12 cellular contexts compared by ENCODE assay signal in genomic region chr7:39633563-39634550, GRCh38. TPM values are rescaled to one million over a fixed set of nuclear protein-coding genes. Genes with fewer than 3 reads are reported as not detected.
DNase-seq lines count a peak whose midpoint lies in the region; ATAC-seq and TF ChIP-seq lines count a peak whose summit lies in the region.
"Had no signal": no experiment of that assay in that cellular context is flagged by ENCODE, and none has a peak within 500 bp of the region (broad histone marks: within the 10 kb centered on the region; RNA-seq: fewer than 3 reads in every experiment).

No MANE protein-coding gene starts in this region.

- H3K4me3 Mint-ChIP-seq in activated naive CD8-positive, alpha-beta T cell treated with anti-CD3 and anti-CD28 coated beads for 36 hours: peak overlapping the region; percentile 40
- H3K4me3 Mint-ChIP-seq in stimulated activated memory B cell treated with anti-CD40 and anti-IgM and Interleukin-4, amounts not matched to agents 10 μg/mL and 1 μg/mL and 100 μg/mL, for 72 hours: no peak overlapping the region

- H3K4me3 ChIP-seq in brain microvascular endothelial cell (ENCODE audit: low read depth, low read length): no peak overlapping the region
- H3K4me3 ChIP-seq: right atrium auricular region had no signal

- H3K27ac Mint-ChIP-seq in activated naive CD8-positive, alpha-beta T cell treated with anti-CD3 and anti-CD28 coated beads for 36 hours: peak overlapping the region; percentile 92
- peak overlapping the region; percentile 18 for H3K27ac Mint-ChIP-seq in stimulated activated memory B cell treated with anti-CD40 and anti-IgM and Interleukin-4, amounts not matched to agents 10 μg/mL and 1 μg/mL and 100 μg/mL, for 72 hours

- H3K9me3 Mint-ChIP-seq in activated naive CD8-positive, alpha-beta T cell treated with anti-CD3 and anti-CD28 coated beads for 36 hours: peaks cover 7% of the 10 kb centered on the region
- H3K9me3 Mint-ChIP-seq in stimulated activated memory B cell treated with anti-CD40 and anti-IgM and Interleukin-4, amounts not matched to agents 10 μg/mL and 1 μg/mL and 100 μg/mL, for 72 hours: no peaks in the 10 kb centered on the region

- H3K27me3 Mint-ChIP-seq in activated naive CD8-positive, alpha-beta T cell treated with anti-CD3 and anti-CD28 coated beads for 36 hours: no peaks in the 10 kb centered on the region
- H3K27me3 Mint-ChIP-seq in stimulated activated memory B cell treated with anti-CD40 and anti-IgM and Interleukin-4, amounts not matched to agents 10 μg/mL and 1 μg/mL and 100 μg/mL, for 72 hours: no peaks in the 10 kb centered on the region

- no peak overlapping the region for H3K27ac ChIP-seq in brain microvascular endothelial cell
- H3K27ac ChIP-seq: C4-2B, right atrium auricular region had no signal

- no peak for TF ChIP-seq CTCF in brain microvascular endothelial cell (IDR thresholded peaks at IDR 0.05; ENCODE audit: low read depth, low read length, missing control alignments)

- peak; percentile 70 for ATAC-seq in HG03378 (IDR thresholded peaks at IDR 0.05; ENCODE audit: unreplicated experiment)
- no peak for ATAC-seq in stimulated activated memory B cell treated with anti-CD40 and anti-IgM and Interleukin-4, amounts not matched to agents 10 μg/mL and 1 μg/mL and 100 μg/mL, for 72 hours
- ATAC-seq in GM19328 (IDR thresholded peaks at IDR 0.05; ENCODE audit: unreplicated experiment): no peak
- ATAC-seq: Right ventricle myocardium inferior had no signal

- H3K36me3 Mint-ChIP-seq in activated naive CD8-positive, alpha-beta T cell treated with anti-CD3 and anti-CD28 coated beads for 36 hours: peaks cover 83% of the 10 kb centered on the region
- H3K36me3 Mint-ChIP-seq in stimulated activated memory B cell treated with anti-CD40 and anti-IgM and Interleukin-4, amounts not matched to agents 10 μg/mL and 1 μg/mL and 100 μg/mL, for 72 hours: peaks cover 66% of the 10 kb centered on the region

- H3K4me1 Mint-ChIP-seq in activated naive CD8-positive, alpha-beta T cell treated with anti-CD3 and anti-CD28 coated beads for 36 hours: peaks cover 75% of the 10 kb centered on the region
- H3K4me1 Mint-ChIP-seq in stimulated activated memory B cell treated with anti-CD40 and anti-IgM and Interleukin-4, amounts not matched to agents 10 μg/mL and 1 μg/mL and 100 μg/mL, for 72 hours: peaks cover 56% of the 10 kb centered on the region

- peak; percentile 12 for DNase-seq in stimulated activated CD8-positive, alpha-beta memory T cell treated with anti-CD3 and anti-CD28 coated beads, Interleukin-12 subunit alpha, Interleukin-12 subunit beta, amount 100 ng/mL, for 1 hour (ENCODE audit: low read depth)
- no peak for DNase-seq in stimulated activated CD8-positive, alpha-beta memory T cell treated with anti-CD3 and anti-CD28 coated beads, Interleukin-4, amount 100 ng/mL, for 48 hours
- peak; percentile 18 for DNase-seq in activated naive CD8-positive, alpha-beta T cell treated with anti-CD3 and anti-CD28 coated beads for 36 hours
- DNase-seq in COLO668 (lab: John Stamatoyannopoulos, UW; ENCODE audit: unreplicated experiment) (no peak), brain microvascular endothelial cell (no peak)
- DNase-seq: NCI-H1694 treated with DMSO at 0.1 percent for 48 hours had no signal

- in situ Hi-C loops in brain microvascular endothelial cell (cut with HindIII; ENCODE audit: low pct_ligation_motif_present, low sequenced_read_pairs): no loop called here

- no peaks in the 10 kb centered on the region for H3K27me3 ChIP-seq in brain microvascular endothelial cell (replicated peaks)
- H3K27me3 ChIP-seq: right atrium auricular region had no signal

- H3K36me3 ChIP-seq in brain microvascular endothelial cell (replicated peaks): peaks cover 10% of the 10 kb centered on the region

RNA-seq across cellular contexts. Expression of gene RALA, which starts 10.5 kb away (rescaled TPM):
- total RNA-seq in activated naive CD8-positive, alpha-beta T cell treated with anti-CD3 and anti-CD28 coated beads for 36 hours: 10 to 100 TPM; 38.0 to 40.6 TPM

Comparison
In these comparisons a context has a peak if more than half of its experiments do, and no peak if none do; other contexts are left out.
1. DNase-seq: peak in stimulated activated CD8-positive, alpha-beta memory T cell treated with anti-CD3 and anti-CD28 coated beads, Interleukin-12 subunit alpha, Interleukin-12 subunit beta, amount 100 ng/mL, for 1 hour (single experiment) and activated naive CD8-positive, alpha-beta T cell treated with anti-CD3 and anti-CD28 coated beads for 36 hours (single experiment); none in stimulated activated CD8-positive, alpha-beta memory T cell treated with anti-CD3 and anti-CD28 coated beads, Interleukin-4, amount 100 ng/mL, for 48 hours (single experiment), COLO668 (single experiment) and brain microvascular endothelial cell (single experiment).